13 cellular contexts compared by ENCODE assay signal in genomic region chr20:59837623-59838394, GRCh38.
A peak's percentile ranks its signal among the peaks of the same experiment; 100 is the strongest.
DNase-seq lines count a peak whose midpoint lies in the region; ATAC-seq and TF ChIP-seq lines count a peak whose summit lies in the region.
"Had no signal": no experiment of that assay in that cellular context is flagged by ENCODE, and none has a peak within 500 bp of the region (broad histone marks: within the 10 kb centered on the region; RNA-seq: fewer than 3 reads in every experiment).

No MANE protein-coding gene starts in this region.

- intact Hi-C loops in Right ventricle myocardium inferior (cut with DNase I) (no loop called here), mucosa of descending colon (cut with DNase I, micrococcal nuclease) (no loop called here)

- H3K9me3 ChIP-seq in cardiac muscle cell (ENCODE audit: low read depth) = no peaks in the 10 kb centered on the region
- H3K9me3 ChIP-seq in mucosa of descending colon = no peaks in the 10 kb centered on the region
- H3K9me3 ChIP-seq: A549, SJCRH30 had no signal

- DNase-seq in cardiac muscle cell (ENCODE audit: low read depth in 1 of 2, low spot score in 1 of 2) (no peak), Right ventricle myocardium inferior (ENCODE audit: missing footprints) (no peak), mucosa of descending colon (no peak), amygdala (lab: John Stamatoyannopoulos, UW) (no peak), DMS79 (lab: John Stamatoyannopoulos, UW) (no peak)
- DNase-seq in effector CD4-positive, alpha-beta T cell = no peak
- DNase-seq: activated CD4-positive, CD25-positive, alpha-beta regulatory T cell treated with anti-CD3 and anti-CD28 coated beads, Interleukin-2, amount 50 U/mL, for 72 hours; NCI-H446 treated with DMSO at 0.1 percent for 48 hours; SJCRH30; stimulated activated naive CD4-positive, alpha-beta T cell had no signal

- no peaks in the 10 kb centered on the region for H3K4me1 ChIP-seq in cardiac muscle cell (ENCODE audit: low read depth)
- H3K4me1 ChIP-seq in mucosa of descending colon (ENCODE audit: low read depth) = peaks cover 12% of the 10 kb centered on the region
- H3K4me1 ChIP-seq: A549 had no signal

- H3K27me3 ChIP-seq in cardiac muscle cell = no peaks in the 10 kb centered on the region
- H3K27me3 ChIP-seq: SJCRH30 had no signal

- no peak overlapping the region for H3K27ac ChIP-seq in cardiac muscle cell
- H3K27ac ChIP-seq: A549, SJCRH30 had no signal

- no peak for ATAC-seq in Right ventricle myocardium inferior
- peak; percentile 72 for ATAC-seq in GM21825 (IDR thresholded peaks at IDR 0.05; ENCODE audit: unreplicated experiment)
- peak; percentile 88 for ATAC-seq in HG03432 (IDR thresholded peaks at IDR 0.05; ENCODE audit: unreplicated experiment)
- peak; percentile 37 for ATAC-seq in mucosa of descending colon
- ATAC-seq: A549 had no signal

- no peaks in the 10 kb centered on the region for H3K36me3 ChIP-seq in cardiac muscle cell
- H3K36me3 ChIP-seq in mucosa of descending colon (ENCODE audit: low read depth) = no peaks in the 10 kb centered on the region
- H3K36me3 ChIP-seq: SJCRH30 had no signal

- TF ChIP-seq CTCF in cardiac muscle cell (IDR thresholded peaks at IDR 0.05; ENCODE audit: low read depth, low read length) (no peak), mucosa of descending colon (IDR thresholded peaks at IDR 0.05) (no peak)

- peak overlapping the region; percentile 33 for H3K4me3 ChIP-seq in cardiac muscle cell
- no peak overlapping the region for H3K4me3 ChIP-seq in mucosa of descending colon
- H3K4me3 ChIP-seq: A549, SJCRH30 had no signal
